ENCODE assay signal across 16 cellular contexts in genomic region chr12:91633734-91634357, GRCh38.
DNase-seq lines count a peak whose midpoint lies in the region; ATAC-seq and TF ChIP-seq lines count a peak whose summit lies in the region.
"Had no signal": no experiment of that assay in that cellular context is flagged by ENCODE, and none has a peak within 500 bp of the region (broad histone marks: within the 10 kb centered on the region; RNA-seq: fewer than 3 reads in every experiment).

No MANE protein-coding gene starts in this region.

- no peaks in the 10 kb centered on the region for H3K79me2 ChIP-seq in trophoblast cell (ENCODE audit: control insufficient read depth, insufficient read depth, low read length, poor library complexity)

- no peak overlapping the region for H3K14ac ChIP-seq in trophoblast cell (ENCODE audit: low read length)

- no peaks in the 10 kb centered on the region for H3K4me1 Mint-ChIP-seq in stimulated activated naive CD8-positive, alpha-beta T cell treated with anti-CD3 and anti-CD28 coated beads, Interleukin-15, amount 100 ng/mL, for 72 hours
- H3K4me1 Mint-ChIP-seq in stimulated activated effector memory CD8-positive, alpha-beta T cell treated with anti-CD3 and anti-CD28 coated beads, Interleukin-12 subunit alpha, Interleukin-12 subunit beta, amount 100 ng/mL, for 72 hours = no peaks in the 10 kb centered on the region

- no peak overlapping the region for H3K27ac ChIP-seq in trophoblast cell (ENCODE audit: low read depth, low read length)
- H3K27ac ChIP-seq: 22Rv1, HL-60 had no signal

- no peaks in the 10 kb centered on the region for H3K4me1 ChIP-seq in trophoblast cell (ENCODE audit: control insufficient read depth in 1 of 2, insufficient read depth in 2 of 2, low read length in 2 of 2)
- H3K4me1 ChIP-seq: HAP-1 had no signal

- no peak overlapping the region for H3K9ac ChIP-seq in trophoblast cell (ENCODE audit: low read length)

- H2BK12ac ChIP-seq in trophoblast cell (ENCODE audit: low read length) = no peak overlapping the region

- H3K36me3 ChIP-seq in trophoblast cell (ENCODE audit: control insufficient read depth in 1 of 2, insufficient read depth in 2 of 2, low read length in 2 of 2) = no peaks in the 10 kb centered on the region
- H3K36me3 ChIP-seq: HAP-1 had no signal

- H3K27ac Mint-ChIP-seq in stimulated activated naive CD8-positive, alpha-beta T cell treated with anti-CD3 and anti-CD28 coated beads, Interleukin-15, amount 100 ng/mL, for 72 hours = no peak overlapping the region
- no peak overlapping the region for H3K27ac Mint-ChIP-seq in stimulated activated effector memory CD8-positive, alpha-beta T cell treated with anti-CD3 and anti-CD28 coated beads, Interleukin-12 subunit alpha, Interleukin-12 subunit beta, amount 100 ng/mL, for 72 hours
- H3K27ac Mint-ChIP-seq: B cell had no signal

- no peak overlapping the region for H3K4ac ChIP-seq in trophoblast cell (ENCODE audit: low read depth, low read length)

- H3K9me3 Mint-ChIP-seq in stimulated activated naive CD8-positive, alpha-beta T cell treated with anti-CD3 and anti-CD28 coated beads, Interleukin-15, amount 100 ng/mL, for 72 hours = peaks cover 4 to 11% of the 10 kb centered on the region in 2 donors
- H3K9me3 Mint-ChIP-seq in stimulated activated effector memory CD8-positive, alpha-beta T cell treated with anti-CD3 and anti-CD28 coated beads, Interleukin-12 subunit alpha, Interleukin-12 subunit beta, amount 100 ng/mL, for 72 hours = no peaks in the 10 kb centered on the region

- no peak overlapping the region for H3K18ac ChIP-seq in trophoblast cell (ENCODE audit: low read length)

- no peak for TF ChIP-seq CTCF in GM13976 (IDR thresholded peaks at IDR 0.05; ENCODE audit: borderline replicate concordance, control extremely low read depth, extremely low read depth, insufficient read depth, missing control alignments)

- H3K9me3 ChIP-seq in trophoblast cell (ENCODE audit: insufficient read depth, low read depth, low read length) = no peaks in the 10 kb centered on the region
- H3K9me3 ChIP-seq: HAP-1 had no signal

- peak; percentile 73 for DNase-seq in activated CD8-positive, alpha-beta memory T cell treated with anti-CD3 and anti-CD28 coated beads for 24 hours
- no peak for DNase-seq in activated CD8-positive, alpha-beta memory T cell treated with anti-CD3 and anti-CD28 coated beads, Interleukin-2, amount 50 U/mL, for 48 hours
- no peak for DNase-seq in stimulated activated naive CD8-positive, alpha-beta T cell treated with anti-CD3 and anti-CD28 coated beads, Interleukin-15, amount 100 ng/mL, for 72 hours
- DNase-seq in stimulated activated naive CD8-positive, alpha-beta T cell treated with anti-CD3 and anti-CD28 coated beads, Interleukin-15, Interleukin-2, amounts not matched to agents 100 U/mL and 50 U/mL, for 24 hours = no peak
- DNase-seq in trophoblast cell (peak; percentile 49 to 83), NCI-H510A treated with DMSO at 0.1 percent for 48 hours (lab: John Stamatoyannopoulos, UW) (no peak), GM13976 (ENCODE audit: low spot score) (no peak)
- DNase-seq in stimulated activated effector memory CD8-positive, alpha-beta T cell treated with anti-CD3 and anti-CD28 coated beads, Interleukin-12 subunit alpha, Interleukin-12 subunit beta, amount 100 ng/mL, for 72 hours (ENCODE audit: low spot score in 2 of 2) = no peak
- DNase-seq: CD4-positive, CD25-positive, alpha-beta regulatory T cell; NCI-H1417; NCI-H187 treated with DMSO at 0.1 percent for 48 hours; NK-92 treated with Interleukin-12 subunit alpha and Interleukin-12 subunit beta, amount 100 ng/mL, for 24 hours had no signal

- H2AK5ac ChIP-seq in trophoblast cell (ENCODE audit: low read length) = no peak overlapping the region

- peak; percentile 50 for ATAC-seq in stimulated activated naive CD8-positive, alpha-beta T cell treated with anti-CD3 and anti-CD28 coated beads, Interleukin-15, amount 100 ng/mL, for 72 hours
- ATAC-seq in stimulated activated naive CD8-positive, alpha-beta T cell treated with anti-CD3 and anti-CD28 coated beads, Interleukin-15, Interleukin-2, amounts not matched to agents 100 U/mL and 50 U/mL, for 24 hours = no peak
- ATAC-seq in stimulated activated effector memory CD8-positive, alpha-beta T cell treated with anti-CD3 and anti-CD28 coated beads, Interleukin-12 subunit alpha, Interleukin-12 subunit beta, amount 100 ng/mL, for 72 hours = no peak

- no peaks in the 10 kb centered on the region for H3K79me1 ChIP-seq in trophoblast cell (ENCODE audit: low read length)

- no peak overlapping the region for H3K4me3 ChIP-seq in trophoblast cell (ENCODE audit: low read depth, low read length)
- H3K4me3 ChIP-seq: HAP-1 had no signal

- H4K91ac ChIP-seq in trophoblast cell (ENCODE audit: low read depth, low read length) = no peak overlapping the region

- no peak overlapping the region for H3K4me2 ChIP-seq in trophoblast cell (ENCODE audit: low read length)

- no peaks in the 10 kb centered on the region for H3K27me3 ChIP-seq in trophoblast cell (ENCODE audit: insufficient read depth, low read length)

- H3K36me3 Mint-ChIP-seq in stimulated activated effector memory CD8-positive, alpha-beta T cell treated with anti-CD3 and anti-CD28 coated beads, Interleukin-12 subunit alpha, Interleukin-12 subunit beta, amount 100 ng/mL, for 72 hours = no peaks in the 10 kb centered on the region
- H3K36me3 Mint-ChIP-seq: CD4-positive, CD25-positive, alpha-beta regulatory T cell had no signal

- H3K4me3 Mint-ChIP-seq in stimulated activated naive CD8-positive, alpha-beta T cell treated with anti-CD3 and anti-CD28 coated beads, Interleukin-15, amount 100 ng/mL, for 72 hours = no peak overlapping the region
- no peak overlapping the region for H3K4me3 Mint-ChIP-seq in stimulated activated effector memory CD8-positive, alpha-beta T cell treated with anti-CD3 and anti-CD28 coated beads, Interleukin-12 subunit alpha, Interleukin-12 subunit beta, amount 100 ng/mL, for 72 hours
- H3K4me3 Mint-ChIP-seq: B cell had no signal

- no peak overlapping the region for H2BK5ac ChIP-seq in trophoblast cell (ENCODE audit: low read depth, low read length, poor library complexity)

- H3K27me3 Mint-ChIP-seq in stimulated activated naive CD8-positive, alpha-beta T cell treated with anti-CD3 and anti-CD28 coated beads, Interleukin-15, amount 100 ng/mL, for 72 hours = no peaks in the 10 kb centered on the region
- H3K27me3 Mint-ChIP-seq: CD4-positive, CD25-positive, alpha-beta regulatory T cell had no signal

- H3K23ac ChIP-seq in trophoblast cell (ENCODE audit: low read length) = no peak overlapping the region

- H2BK120ac ChIP-seq in trophoblast cell (ENCODE audit: insufficient read depth, low read length, poor library complexity) = no peak overlapping the region

- no peak overlapping the region for H4K12ac ChIP-seq in trophoblast cell (ENCODE audit: low read depth, low read length)

- no peak overlapping the region for H2AFZ ChIP-seq in trophoblast cell (ENCODE audit: insufficient read depth, low read length, poor library complexity)

- no CpG with 5 or more reads among the region's 47 CpGs for WGBS in trophoblast cell (ENCODE audit: extremely low coverage, insufficient coverage, insufficient read length)

- H4K8ac ChIP-seq in trophoblast cell (ENCODE audit: low read depth, low read length) = no peak overlapping the region

- in situ Hi-C loops in GM13976 (cut with MboI; ENCODE audit: low sequenced_read_pairs, unreplicated experiment) = no loop called here

Comparison
In these comparisons a context has a peak if more than half of its experiments do, and no peak if none do; other contexts are left out.
1. DNase-seq: peak in activated CD8-positive, alpha-beta memory T cell treated with anti-CD3 and anti-CD28 coated beads for 24 hours (single experiment) and trophoblast cell (2 of 2); none in activated CD8-positive, alpha-beta memory T cell treated with anti-CD3 and anti-CD28 coated beads, Interleukin-2, amount 50 U/mL, for 48 hours (single experiment), stimulated activated naive CD8-positive, alpha-beta T cell treated with anti-CD3 and anti-CD28 coated beads, Interleukin-15, amount 100 ng/mL, for 72 hours (0 of 2), stimulated activated naive CD8-positive, alpha-beta T cell treated with anti-CD3 and anti-CD28 coated beads, Interleukin-15, Interleukin-2, amounts not matched to agents 100 U/mL and 50 U/mL, for 24 hours (single experiment), stimulated activated effector memory CD8-positive, alpha-beta T cell treated with anti-CD3 and anti-CD28 coated beads, Interleukin-12 subunit alpha, Interleukin-12 subunit beta, amount 100 ng/mL, for 72 hours (0 of 2), NCI-H510A treated with DMSO at 0.1 percent for 48 hours (single experiment) and GM13976 (single experiment).